12 cellular contexts compared by ENCODE assay signal in genomic region chr6:113433506-113433991, GRCh38.
DNase-seq lines count a peak whose midpoint lies in the region; ATAC-seq and TF ChIP-seq lines count a peak whose summit lies in the region.
"Had no signal": no experiment of that assay in that cellular context is flagged by ENCODE, and none has a peak within 500 bp of the region (broad histone marks: within the 10 kb centered on the region; RNA-seq: fewer than 3 reads in every experiment).

No MANE protein-coding gene starts in this region.

- no peaks in the 10 kb centered on the region; the same call in 1 of the 2 replicates for H3K27me3 Mint-ChIP-seq in HFFc6 (ENCODE audit: insufficient read depth)
- H3K27me3 Mint-ChIP-seq: central memory CD8-positive, alpha-beta T cell had no signal

- peaks cover 42% of the 10 kb centered on the region for H3K4me1 Mint-ChIP-seq in HFFc6 (ENCODE audit: low read depth)
- H3K4me1 Mint-ChIP-seq: central memory CD8-positive, alpha-beta T cell had no signal

- no peak for TF ChIP-seq POLR2A in suprapubic skin (IDR thresholded peaks at IDR 0.05)

- 24% methylated on average over 5 of the region's 5 CpGs for WGBS in suprapubic skin

- DNase-seq in HFFc6 = peak; percentile 75
- DNase-seq in amniotic epithelial cell (ENCODE audit: low read depth) = peak; percentile 91
- peak; percentile 30 to 44 for DNase-seq in left colon
- DNase-seq in suprapubic skin (ENCODE audit: low spot score in 2 of 2) = peak; percentile 77 to 85
- no peak for DNase-seq in stimulated activated CD4-positive, alpha-beta T cell treated with anti-CD3 and anti-CD28 coated beads, Interleukin-2, amount 100 ng/mL, for 24 hours
- no peak for DNase-seq in NCI-H1436 treated with DMSO at 0.1 percent for 48 hours (lab: John Stamatoyannopoulos, UW)
- DNase-seq in T1000 (lab: John Stamatoyannopoulos, UW) = no peak
- DNase-seq: activated CD4-positive, CD25-positive, alpha-beta regulatory T cell; NCI-H1105 treated with DMSO at 0.1 percent for 48 hours; stimulated activated CD8-positive, alpha-beta memory T cell treated with anti-CD3 and anti-CD28 coated beads, Interleukin-4, amount 100 ng/mL, for 48 hours had no signal

- H3K9me3 Mint-ChIP-seq in HFFc6 = no peaks in the 10 kb centered on the region
- H3K9me3 Mint-ChIP-seq: central memory CD8-positive, alpha-beta T cell had no signal

- no peak for TF ChIP-seq CTCF in HFFc6 (IDR thresholded peaks at IDR 0.05)
- no peak for TF ChIP-seq CTCF in suprapubic skin (IDR thresholded peaks at IDR 0.05)

- no peak overlapping the region for H3K4me3 ChIP-seq in suprapubic skin

- intact Hi-C loops in left colon (cut with DNase I, micrococcal nuclease) = no loop called here

- H3K36me3 Mint-ChIP-seq in HFFc6 (ENCODE audit: low read depth) = no peaks in the 10 kb centered on the region

- H3K27ac Mint-ChIP-seq in HFFc6 = peak overlapping the region; percentile 63

- H3K27ac ChIP-seq in suprapubic skin = peak overlapping the region; percentile 73

- ATAC-seq in left colon (peak; percentile 82), HG03469 (IDR thresholded peaks at IDR 0.05; ENCODE audit: unreplicated experiment) (no peak)

- TF ChIP-seq EP300 in suprapubic skin (IDR thresholded peaks at IDR 0.05) = no peak

- no peaks in the 10 kb centered on the region for H3K27me3 ChIP-seq in suprapubic skin

- peaks cover 29% of the 10 kb centered on the region for H3K4me1 ChIP-seq in suprapubic skin

- H3K9me3 ChIP-seq in suprapubic skin = no peaks in the 10 kb centered on the region

- peak overlapping the region; percentile 6 for H3K4me3 Mint-ChIP-seq in HFFc6
- H3K4me3 Mint-ChIP-seq: central memory CD8-positive, alpha-beta T cell had no signal

- H3K36me3 ChIP-seq in suprapubic skin = no peaks in the 10 kb centered on the region

Comparison
In these comparisons a context has a peak if more than half of its experiments do, and no peak if none do; other contexts are left out.
1. DNase-seq: peak in HFFc6 (single experiment), amniotic epithelial cell (single experiment), left colon (2 of 2) and suprapubic skin (2 of 2); none in stimulated activated CD4-positive, alpha-beta T cell treated with anti-CD3 and anti-CD28 coated beads, Interleukin-2, amount 100 ng/mL, for 24 hours (0 of 2), NCI-H1436 treated with DMSO at 0.1 percent for 48 hours (single experiment) and T1000 (single experiment).